ENCODE assay signal across 1 cellular context in genomic region chr1:15617173-15617873, GRCh38.
A peak's percentile ranks its signal among the peaks of the same experiment; 100 is the strongest.
TF ChIP-seq lines count a peak whose summit lies in the region.

Gene DDI2 (plus strand): TSS chr1:15617458. CDS start chr1:15617671, 213 bp downstream.

TF ChIP-seq in HepG2, 621 proteins besides CTCF, POLR2A, EP300 and RAD21 (continued from another document and continues in another):
- TF ChIP-seq, protein P1, sequence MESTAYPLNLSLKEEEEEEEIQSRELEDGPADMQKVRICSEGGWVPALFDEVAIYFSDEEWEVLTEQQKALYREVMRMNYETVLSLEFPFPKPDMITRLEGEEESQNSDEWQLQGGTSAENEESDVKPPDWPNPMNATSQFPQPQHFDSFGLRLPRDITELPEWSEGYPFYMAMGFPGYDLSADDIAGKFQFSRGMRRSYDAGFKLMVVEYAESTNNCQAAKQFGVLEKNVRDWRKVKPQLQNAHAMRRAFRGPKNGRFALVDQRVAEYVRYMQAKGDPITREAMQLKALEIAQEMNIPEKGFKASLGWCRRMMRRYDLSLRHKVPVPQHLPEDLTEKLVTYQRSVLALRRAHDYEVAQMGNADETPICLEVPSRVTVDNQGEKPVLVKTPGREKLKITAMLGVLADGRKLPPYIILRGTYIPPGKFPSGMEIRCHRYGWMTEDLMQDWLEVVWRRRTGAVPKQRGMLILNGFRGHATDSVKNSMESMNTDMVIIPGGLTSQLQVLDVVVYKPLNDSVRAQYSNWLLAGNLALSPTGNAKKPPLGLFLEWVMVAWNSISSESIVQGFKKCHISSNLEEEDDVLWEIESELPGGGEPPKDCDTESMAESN (CRISPR knock-in tag; conservative IDR thresholded peaks at IDR 0.05) = peak; percentile 48; the same call in 1 of the 2 replicates
- TF ChIP-seq ZNF749 (CRISPR knock-in tag; IDR thresholded peaks at IDR 0.05; ENCODE audit: borderline replicate concordance) (no peak), IRF9 (CRISPR knock-in tag; IDR thresholded peaks at IDR 0.05; ENCODE audit: borderline replicate concordance) (no peak), ZNF441 (CRISPR knock-in tag; IDR thresholded peaks at IDR 0.05; ENCODE audit: borderline replicate concordance) (peak; percentile 78), MAX (IDR thresholded peaks at IDR 0.05) (peak; percentile 66; the same call in 1 of the 2 replicates), HHEX (CRISPR knock-in tag; IDR thresholded peaks at IDR 0.05) (no peak), CAMTA2 (CRISPR knock-in tag; IDR thresholded peaks at IDR 0.05; ENCODE audit: borderline replicate concordance) (no peak), IRF2 (CRISPR knock-in tag; IDR thresholded peaks at IDR 0.05) (peak; percentile 14; the same call in 1 of the 2 replicates), ZNF552 (CRISPR knock-in tag; IDR thresholded peaks at IDR 0.05; ENCODE audit: borderline replicate concordance) (no peak), SP5 (CRISPR knock-in tag; IDR thresholded peaks at IDR 0.05; ENCODE audit: borderline replicate concordance, low read depth) (peak; percentile 69), ASH2L (IDR thresholded peaks at IDR 0.05; ENCODE audit: insufficient read length, low read depth, low read length) (peak; percentile 63), BCLAF1 (IDR thresholded peaks at IDR 0.05) (no peak), ZNF607 (CRISPR knock-in tag; IDR thresholded peaks at IDR 0.05; ENCODE audit: borderline replicate concordance) (0 out of 2 replicates have a peak, but pooled peaks have one; percentile 64), SAFB2 (CRISPR knock-in tag; IDR thresholded peaks at IDR 0.05; ENCODE audit: borderline replicate concordance, low read depth) (peak; percentile 94), ZNF772 (CRISPR knock-in tag; IDR thresholded peaks at IDR 0.05) (peak; percentile 61; the same call in 1 of the 2 replicates), ZNF646 (CRISPR knock-in tag; IDR thresholded peaks at IDR 0.05) (0 out of 2 replicates have a peak, but pooled peaks have one; percentile 17), HNF1A (IDR thresholded peaks at IDR 0.05; ENCODE audit: low read depth) (no peak), HNF1A (CRISPR knock-in tag; IDR thresholded peaks at IDR 0.05; ENCODE audit: borderline replicate concordance) (0 out of 2 replicates have a peak, but pooled peaks have one; percentile 16), ZNF790 (CRISPR knock-in tag; IDR thresholded peaks at IDR 0.05; ENCODE audit: borderline replicate concordance) (peak; percentile 74; the same call in 1 of the 2 replicates), FOSL2 (CRISPR knock-in tag; IDR thresholded peaks at IDR 0.05) (peak; percentile 75), SOX5 (CRISPR knock-in tag; IDR thresholded peaks at IDR 0.05; ENCODE audit: borderline replicate concordance) (peak; percentile 43), ZNF616 (CRISPR knock-in tag; IDR thresholded peaks at IDR 0.05; ENCODE audit: low read depth) (peak; percentile 38; the same call in 1 of the 2 replicates), CSRNP2 (CRISPR knock-in tag; conservative IDR thresholded peaks at IDR 0.05; ENCODE audit: low read depth) (0 out of 2 replicates have a peak, but pooled peaks have one; percentile 16), ZSCAN25 (CRISPR knock-in tag; IDR thresholded peaks at IDR 0.05) (peak; percentile 61; the same call in 1 of the 2 replicates), ZNF225 (CRISPR knock-in tag; IDR thresholded peaks at IDR 0.05) (peak; percentile 76; the same call in 1 of the 2 replicates), KAT7 (CRISPR knock-in tag; IDR thresholded peaks at IDR 0.05; ENCODE audit: borderline replicate concordance) (peak; percentile 64; the same call in 1 of the 2 replicates), TMF1 (CRISPR knock-in tag; IDR thresholded peaks at IDR 0.05; ENCODE audit: low read depth) (peak; percentile 86)
- TF ChIP-seq, protein P2, sequence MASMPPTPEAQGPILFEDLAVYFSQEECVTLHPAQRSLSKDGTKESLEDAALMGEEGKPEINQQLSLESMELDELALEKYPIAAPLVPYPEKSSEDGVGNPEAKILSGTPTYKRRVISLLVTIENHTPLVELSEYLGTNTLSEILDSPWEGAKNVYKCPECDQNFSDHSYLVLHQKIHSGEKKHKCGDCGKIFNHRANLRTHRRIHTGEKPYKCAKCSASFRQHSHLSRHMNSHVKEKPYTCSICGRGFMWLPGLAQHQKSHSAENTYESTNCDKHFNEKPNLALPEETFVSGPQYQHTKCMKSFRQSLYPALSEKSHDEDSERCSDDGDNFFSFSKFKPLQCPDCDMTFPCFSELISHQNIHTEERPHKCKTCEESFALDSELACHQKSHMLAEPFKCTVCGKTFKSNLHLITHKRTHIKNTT (CRISPR knock-in tag; IDR thresholded peaks at IDR 0.05) = 0 out of 2 replicates have a peak, but pooled peaks have one; percentile 43
- TF ChIP-seq, protein P3, sequence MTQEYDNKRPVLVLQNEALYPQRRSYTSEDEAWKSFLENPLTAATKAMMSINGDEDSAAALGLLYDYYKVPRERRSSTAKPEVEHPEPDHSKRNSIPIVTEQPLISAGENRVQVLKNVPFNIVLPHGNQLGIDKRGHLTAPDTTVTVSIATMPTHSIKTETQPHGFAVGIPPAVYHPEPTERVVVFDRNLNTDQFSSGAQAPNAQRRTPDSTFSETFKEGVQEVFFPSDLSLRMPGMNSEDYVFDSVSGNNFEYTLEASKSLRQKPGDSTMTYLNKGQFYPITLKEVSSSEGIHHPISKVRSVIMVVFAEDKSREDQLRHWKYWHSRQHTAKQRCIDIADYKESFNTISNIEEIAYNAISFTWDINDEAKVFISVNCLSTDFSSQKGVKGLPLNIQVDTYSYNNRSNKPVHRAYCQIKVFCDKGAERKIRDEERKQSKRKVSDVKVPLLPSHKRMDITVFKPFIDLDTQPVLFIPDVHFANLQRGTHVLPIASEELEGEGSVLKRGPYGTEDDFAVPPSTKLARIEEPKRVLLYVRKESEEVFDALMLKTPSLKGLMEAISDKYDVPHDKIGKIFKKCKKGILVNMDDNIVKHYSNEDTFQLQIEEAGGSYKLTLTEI (CRISPR knock-in tag; conservative IDR thresholded peaks at IDR 0.05) = no peak
- TF ChIP-seq, protein P4, sequence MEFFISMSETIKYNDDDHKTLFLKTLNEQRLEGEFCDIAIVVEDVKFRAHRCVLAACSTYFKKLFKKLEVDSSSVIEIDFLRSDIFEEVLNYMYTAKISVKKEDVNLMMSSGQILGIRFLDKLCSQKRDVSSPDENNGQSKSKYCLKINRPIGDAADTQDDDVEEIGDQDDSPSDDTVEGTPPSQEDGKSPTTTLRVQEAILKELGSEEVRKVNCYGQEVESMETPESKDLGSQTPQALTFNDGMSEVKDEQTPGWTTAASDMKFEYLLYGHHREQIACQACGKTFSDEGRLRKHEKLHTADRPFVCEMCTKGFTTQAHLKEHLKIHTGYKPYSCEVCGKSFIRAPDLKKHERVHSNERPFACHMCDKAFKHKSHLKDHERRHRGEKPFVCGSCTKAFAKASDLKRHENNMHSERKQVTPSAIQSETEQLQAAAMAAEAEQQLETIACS (CRISPR knock-in tag; IDR thresholded peaks at IDR 0.05) = 0 out of 2 replicates have a peak, but pooled peaks have one; percentile 47
